Comparison of ENCODE assay signal across 16 cellular contexts in the genomic region with DNA sequence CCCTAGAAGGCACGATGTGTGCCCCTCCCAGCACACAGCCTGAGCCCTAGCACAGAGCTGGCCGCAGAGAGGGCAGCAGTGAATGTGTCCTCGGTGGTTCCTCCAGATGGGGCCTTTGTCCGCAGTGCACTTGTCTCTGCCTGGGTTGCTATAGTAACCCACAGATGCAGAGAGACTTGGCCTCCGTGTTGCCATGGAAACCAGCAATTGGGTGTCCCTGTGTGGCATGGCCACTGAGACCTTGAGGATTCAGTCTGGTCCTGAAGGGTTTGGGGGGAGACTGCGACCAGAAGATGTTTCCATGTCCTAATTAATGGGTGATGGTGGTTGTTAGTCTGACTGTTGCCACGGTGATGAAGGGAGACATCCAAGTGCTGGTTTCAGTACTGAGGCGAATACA. TPM values are rescaled to one million over a fixed set of nuclear protein-coding genes. Genes with fewer than 3 reads are reported as not detected.
DNase-seq lines count a peak whose midpoint lies in the region; ATAC-seq and TF ChIP-seq lines count a peak whose summit lies in the region.
"Had no signal": no experiment of that assay in that cellular context is flagged by ENCODE, and none has a peak within 500 bp of the region (broad histone marks: within the 10 kb centered on the region; RNA-seq: fewer than 3 reads in every experiment).

No MANE protein-coding gene starts in this region.

- H3K4me3 ChIP-seq in right atrium auricular region, result no peak overlapping the region
- no peak overlapping the region for H3K4me3 ChIP-seq in vagina
- H3K4me3 ChIP-seq: breast epithelium had no signal

- no peaks in the 10 kb centered on the region for H3K9me3 ChIP-seq in right atrium auricular region
- H3K9me3 ChIP-seq in T-helper 17 cell (ENCODE audit: control insufficient read depth, low read length, poor library complexity, severe bottlenecking), result no peaks in the 10 kb centered on the region
- H3K9me3 ChIP-seq in vagina, result no peaks in the 10 kb centered on the region
- H3K9me3 ChIP-seq: breast epithelium had no signal

- intact Hi-C loops in cardiac septum (cut with DNase I) (no loop called here), vagina (cut with DNase I) (loop anchor here (5.0 kb wide), 1 partner anchor 44 kb away; the partner anchor contains the start of gene TUB)

- H3K27me3 ChIP-seq in right atrium auricular region (no peaks in the 10 kb centered on the region), vagina (no peaks in the 10 kb centered on the region)
- H3K27me3 ChIP-seq: breast epithelium had no signal

- H3K4me1 Mint-ChIP-seq in T-helper 17 cell (peaks cover 10% of the 10 kb centered on the region), mesothelial cell of epicardium (peaks cover 17% of the 10 kb centered on the region)

- H3K36me3 ChIP-seq in right atrium auricular region (no peaks in the 10 kb centered on the region), vagina (no peaks in the 10 kb centered on the region)
- H3K36me3 ChIP-seq: breast epithelium had no signal

- H3K27ac Mint-ChIP-seq in T-helper 17 cell (peak overlapping the region; percentile 11), mesothelial cell of epicardium (no peak overlapping the region)
- H3K27ac Mint-ChIP-seq: activated CD8-positive, alpha-beta T cell treated with anti-CD3 and anti-CD28 coated beads, Interleukin-2, amount 10 ng/mL, durations not matched to agents 7 days and 5 days; activated T-helper 1 cell treated with anti-CD3 and anti-CD28 coated beads, Interleukin-12 subunit alpha, Interleukin-12 subunit beta, Interleukin-2, Interleukin-4 antibody, amounts not matched to agents 30 ng/mL and 10 ng/mL and 1 ng/mL, durations not matched to agents 14 hours and 24 hours and 36 hours; T-cell had no signal

- TF ChIP-seq POLR2A in vagina (IDR thresholded peaks at IDR 0.05), result no peak

- H3K4me3 Mint-ChIP-seq in T-helper 17 cell (no peak overlapping the region), mesothelial cell of epicardium (no peak overlapping the region)
- H3K4me3 Mint-ChIP-seq: activated CD8-positive, alpha-beta T cell treated with anti-CD3 and anti-CD28 coated beads, Interleukin-2, amount 10 ng/mL, durations not matched to agents 7 days and 5 days; activated T-helper 1 cell treated with anti-CD3 and anti-CD28 coated beads, Interleukin-12 subunit alpha, Interleukin-12 subunit beta, Interleukin-2, Interleukin-4 antibody, amounts not matched to agents 30 ng/mL and 10 ng/mL and 1 ng/mL, durations not matched to agents 14 hours and 24 hours and 36 hours; T-cell had no signal

- H3K27ac ChIP-seq in right atrium auricular region (no peak overlapping the region), vagina (no peak overlapping the region)
- H3K27ac ChIP-seq: breast epithelium, RWPE1 had no signal

- H3K36me3 Mint-ChIP-seq in T-helper 17 cell (ENCODE audit: low read depth) (peaks cover 7% of the 10 kb centered on the region), mesothelial cell of epicardium (no peaks in the 10 kb centered on the region)
- H3K36me3 Mint-ChIP-seq: T-cell had no signal

- peaks cover 7% of the 10 kb centered on the region for H3K9me3 Mint-ChIP-seq in mesothelial cell of epicardium
- H3K9me3 Mint-ChIP-seq: activated T-helper 1 cell treated with anti-CD3 and anti-CD28 coated beads, Interleukin-12 subunit alpha, Interleukin-12 subunit beta, Interleukin-2, Interleukin-4 antibody, amounts not matched to agents 30 ng/mL and 10 ng/mL and 1 ng/mL, durations not matched to agents 14 hours and 24 hours and 36 hours; T-cell had no signal

- DNase-seq in right atrium auricular region (ENCODE audit: low spot score), result peak; percentile 50
- DNase-seq in cardiac septum (ENCODE audit: low spot score), result no peak
- DNase-seq in T-helper 17 cell, result no peak
- DNase-seq in left kidney (ENCODE audit: low read depth, low spot score), result peak; percentile 59
- peak; percentile 69 to 70 for DNase-seq in vagina (ENCODE audit: extremely low spot score in 2 of 2)
- no peak for DNase-seq in mesothelial cell of epicardium (ENCODE audit: low spot score in 2 of 2, unreplicated experiment in 2 of 2)
- DNase-seq in NK-92 (lab: John Stamatoyannopoulos, UW; ENCODE audit: unreplicated experiment), result no peak
- DNase-seq: activated CD8-positive, alpha-beta T cell treated with anti-CD3 and anti-CD28 coated beads, Interleukin-2, amount 10 ng/mL, durations not matched to agents 7 days and 5 days; effector CD8-positive, alpha-beta T cell; NCI-H2107 had no signal

- no peak for TF ChIP-seq CTCF in right atrium auricular region (IDR thresholded peaks at IDR 0.05)
- no peak for TF ChIP-seq CTCF in vagina (IDR thresholded peaks at IDR 0.05)
- TF ChIP-seq CTCF in mesothelial cell of epicardium (IDR thresholded peaks at IDR 0.05; ENCODE audit: unreplicated experiment), result no peak

- H3K4me1 ChIP-seq in right atrium auricular region, result peaks cover 0 to 5% of the 10 kb centered on the region in 2 donors
- H3K4me1 ChIP-seq in vagina, result peaks cover 35% of the 10 kb centered on the region
- H3K4me1 ChIP-seq: breast epithelium had no signal

- ATAC-seq in T-helper 17 cell, result no peak
- ATAC-seq in GM21423 (IDR thresholded peaks at IDR 0.05; ENCODE audit: unreplicated experiment), result no peak
- ATAC-seq: activated CD8-positive, alpha-beta T cell treated with anti-CD3 and anti-CD28 coated beads, Interleukin-2, amount 10 ng/mL, durations not matched to agents 7 days and 5 days; sciatic nerve; T-cell had no signal

- H3K27me3 Mint-ChIP-seq in T-helper 17 cell (peaks cover 7% of the 10 kb centered on the region), mesothelial cell of epicardium (ENCODE audit: low read depth) (peaks cover 34% of the 10 kb centered on the region)

RNA-seq across cellular contexts. Expression of gene TUB, which starts 42.6 kb away (rescaled TPM):
- 10 to 100 TPM; 11.3 to 22.9 TPM for total RNA-seq in right atrium auricular region
- 12.2 TPM for total RNA-seq in cardiac septum
- total RNA-seq in T-helper 17 cell, result under 1 TPM; 0.37 to 0.72 TPM
- total RNA-seq in vagina, result 13.5 TPM
- total RNA-seq in mesothelial cell of epicardium, result 51.7 to 53.4 TPM (median 52.8 TPM) in 3 replicates
- total RNA-seq: activated CD8-positive, alpha-beta T cell treated with anti-CD3 and anti-CD28 coated beads, Interleukin-2, amount 10 ng/mL, durations not matched to agents 7 days and 5 days had no signal

RNA-seq across cellular contexts. Expression of gene EIF3F, which starts 51.3 kb away (rescaled TPM):
- total RNA-seq in right atrium auricular region (100 to 1,000 TPM; 114 to 169 TPM), cardiac septum (123 TPM), T-helper 17 cell (100 to 1,000 TPM; 376 to 391 TPM), vagina (336 TPM), mesothelial cell of epicardium (357 to 369 TPM (median 366 TPM) in 3 replicates)

Comparison
In these comparisons a context has a peak if more than half of its experiments do, and no peak if none do; other contexts are left out.
1. DNase-seq: peak in right atrium auricular region (single experiment), left kidney (single experiment) and vagina (2 of 2); none in cardiac septum (single experiment), T-helper 17 cell (0 of 3), mesothelial cell of epicardium (0 of 2) and NK-92 (single experiment).